Comparison of ENCODE assay signal across 1 cellular context in genomic region chr9:21334969-21335632, GRCh38.
TF ChIP-seq lines count a peak whose summit lies in the region.

KLHL9 (minus strand) TSS chr9:21335404; CDS start chr9:21334859, 545 bp downstream.

TF ChIP-seq in GM23338, 12 proteins besides CTCF, POLR2A, EP300 and RAD21 (continued from another document):
- TF ChIP-seq ZNF462 (CRISPR knock-in tag; IDR thresholded peaks at IDR 0.05) (no peak), EZH2 (IDR thresholded peaks at IDR 0.05; ENCODE audit: low read depth, unreplicated experiment) (no peak), NANOG (IDR thresholded peaks at IDR 0.05; ENCODE audit: borderline replicate concordance) (no peak), EZH2phosphoT487 (IDR thresholded peaks at IDR 0.05; ENCODE audit: unreplicated experiment) (no peak), CREB1 (CRISPR knock-in tag; IDR thresholded peaks at IDR 0.05; ENCODE audit: low read depth) (no peak), JUNB (IDR thresholded peaks at IDR 0.05; ENCODE audit: unreplicated experiment) (no peak), ETS1 (IDR thresholded peaks at IDR 0.05) (0 out of 2 replicates have a peak, but pooled peaks have one; percentile 42), STAT1 (IDR thresholded peaks at IDR 0.05; ENCODE audit: unreplicated experiment) (no peak)
TF ChIP-seq in GM23338: peak in this region for 2.
